ENCODE assay signal across 39 cellular contexts in the genomic region with DNA sequence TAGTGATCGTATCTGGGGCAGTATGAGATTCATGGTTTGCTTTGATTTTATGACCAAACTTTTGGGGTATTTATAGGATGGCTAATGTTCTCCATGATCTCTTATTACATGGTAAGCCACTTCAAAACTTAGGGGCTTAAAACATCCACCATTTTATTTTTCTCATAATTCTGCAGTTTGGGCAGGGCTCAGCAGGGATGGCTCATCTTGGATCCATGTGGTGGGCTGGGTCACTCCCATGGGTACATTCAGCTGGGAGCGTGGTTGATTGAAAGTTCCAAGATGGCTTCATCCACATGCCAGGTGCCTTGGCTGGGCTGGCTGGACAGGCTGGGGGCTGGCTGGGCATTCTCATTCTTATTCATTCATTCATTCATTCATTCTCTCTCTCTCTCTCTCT. TPM values are rescaled to one million over a fixed set of nuclear protein-coding genes. Genes with fewer than 3 reads are reported as not detected.
"Had no signal": no experiment of that assay in that cellular context is flagged by ENCODE, and none has a peak within 500 bp of the region (broad histone marks: within the 10 kb centered on the region; RNA-seq: fewer than 3 reads in every experiment).

No MANE protein-coding gene starts in this region.

- H3K27me3 ChIP-seq: breast epithelium, cardiac muscle cell, colonic mucosa had no signal

- H3K9me3 Mint-ChIP-seq: activated CD4-positive, alpha-beta T cell treated with anti-CD3 and anti-CD28 coated beads, Interleukin-2, amount 10 ng/mL, durations not matched to agents 24 days and 14 days had no signal

- H3K9me3 ChIP-seq: colonic mucosa had no signal

- H3K27ac Mint-ChIP-seq: activated CD4-positive, alpha-beta memory T cell treated with anti-CD3 and anti-CD28 coated beads for 36 hours; activated CD4-positive, alpha-beta T cell treated with anti-CD3 and anti-CD28 coated beads for 36 hours; activated CD4-positive, alpha-beta T cell treated with anti-CD3 and anti-CD28 coated beads, Interleukin-2, amount 10 ng/mL, durations not matched to agents 24 days and 14 days; activated CD8-positive, alpha-beta memory T cell treated with anti-CD3 and anti-CD28 coated beads, Interleukin-2, amount 10 ng/mL, durations not matched to agents 7 days and 5 days; activated CD8-positive, alpha-beta T cell treated with anti-CD3 and anti-CD28 coated beads, Interleukin-2, amount 10 ng/mL, durations not matched to agents 7 days and 5 days; activated naive CD8-positive, alpha-beta T cell treated with anti-CD3 and anti-CD28 coated beads for 36 hours; activated naive CD8-positive, alpha-beta T cell treated with anti-CD3 and anti-CD28 coated beads, Interleukin-2, amount 50 U/mL, for 24 hours; activated T-cell treated with anti-CD3 and anti-CD28 coated beads, Interleukin-2, amount 50 U/mL, for 24 hours; activated T-cell treated with anti-CD3 and anti-CD28 coated beads, Interleukin-2, amount 50 U/mL, for 72 hours; brain had no signal

- H3K4me3 ChIP-seq: adrenal gland, breast epithelium, cardiac muscle cell, colonic mucosa, esophagus squamous epithelium, gastroesophageal sphincter, heart right ventricle had no signal

- H3K4me1 Mint-ChIP-seq: activated CD4-positive, alpha-beta T cell treated with anti-CD3 and anti-CD28 coated beads for 36 hours; activated CD4-positive, alpha-beta T cell treated with anti-CD3 and anti-CD28 coated beads, Interleukin-2, amount 10 ng/mL, durations not matched to agents 24 days and 14 days; activated CD8-positive, alpha-beta memory T cell treated with anti-CD3 and anti-CD28 coated beads, Interleukin-2, amount 10 ng/mL, durations not matched to agents 7 days and 5 days; activated naive CD8-positive, alpha-beta T cell treated with anti-CD3 and anti-CD28 coated beads for 36 hours; activated naive CD8-positive, alpha-beta T cell treated with anti-CD3 and anti-CD28 coated beads, Interleukin-2, amount 50 U/mL, for 24 hours; brain had no signal

- ATAC-seq: activated CD4-positive, alpha-beta T cell treated with anti-CD3 and anti-CD28 coated beads for 36 hours; activated CD8-positive, alpha-beta memory T cell treated with anti-CD3 and anti-CD28 coated beads, Interleukin-2, amount 10 ng/mL, durations not matched to agents 7 days and 5 days; activated CD8-positive, alpha-beta T cell treated with anti-CD3 and anti-CD28 coated beads, Interleukin-2, amount 10 ng/mL, durations not matched to agents 7 days and 5 days; activated naive CD8-positive, alpha-beta T cell treated with anti-CD3 and anti-CD28 coated beads, Interleukin-2, amount 50 U/mL, for 24 hours; activated T-cell treated with anti-CD3 and anti-CD28 coated beads, Interleukin-2, amount 50 U/mL, for 72 hours; gastroesophageal sphincter; heart right ventricle had no signal

- DNase-seq: activated CD4-positive, alpha-beta memory T cell treated with anti-CD3 and anti-CD28 coated beads for 36 hours; activated CD4-positive, alpha-beta T cell treated with anti-CD3 and anti-CD28 coated beads for 36 hours; activated CD4-positive, alpha-beta T cell treated with anti-CD3 and anti-CD28 coated beads, Interleukin-2, amount 10 ng/mL, durations not matched to agents 24 days and 14 days; activated CD4-positive, CD25-positive, alpha-beta regulatory T cell; activated CD4-positive, CD25-positive, alpha-beta regulatory T cell treated with anti-CD3 and anti-CD28 coated beads, Interleukin-2, amount 50 U/mL, for 72 hours; activated CD8-positive, alpha-beta memory T cell treated with anti-CD3 and anti-CD28 coated beads, Interleukin-2, amount 10 ng/mL, durations not matched to agents 7 days and 5 days; activated CD8-positive, alpha-beta memory T cell treated with anti-CD3 and anti-CD28 coated beads, Interleukin-2, amount 50 U/mL, for 4 hours; activated CD8-positive, alpha-beta T cell treated with anti-CD3 and anti-CD28 coated beads, Interleukin-2, amount 10 ng/mL, durations not matched to agents 7 days and 5 days; activated gamma-delta T cell; activated naive CD4-positive, alpha-beta T cell; activated naive CD4-positive, alpha-beta T cell treated with anti-CD3 and anti-CD28 coated beads, Interleukin-2, amount 50 U/mL, for 16 hours; activated naive CD8-positive, alpha-beta T cell treated with anti-CD3 and anti-CD28 coated beads for 36 hours; activated naive CD8-positive, alpha-beta T cell treated with anti-CD3 and anti-CD28 coated beads, Interleukin-2, amount 50 U/mL, for 24 hours; activated T-cell treated with anti-CD3 and anti-CD28 coated beads, Interleukin-2, amount 50 U/mL, for 24 hours; activated T-cell treated with anti-CD3 and anti-CD28 coated beads, Interleukin-2, amount 50 U/mL, for 72 hours; adrenal gland; amygdala; aorta; central memory CD4-positive, alpha-beta T cell; cerebellar nuclear complex; colonic mucosa; effector CD8-positive, alpha-beta T cell; esophagus squamous epithelium; heart right ventricle; T-helper 2 cell had no signal

- H3K4me3 Mint-ChIP-seq: activated CD4-positive, alpha-beta memory T cell treated with anti-CD3 and anti-CD28 coated beads for 36 hours; activated CD4-positive, alpha-beta T cell treated with anti-CD3 and anti-CD28 coated beads for 36 hours; activated CD4-positive, alpha-beta T cell treated with anti-CD3 and anti-CD28 coated beads, Interleukin-2, amount 10 ng/mL, durations not matched to agents 24 days and 14 days; activated CD8-positive, alpha-beta memory T cell treated with anti-CD3 and anti-CD28 coated beads, Interleukin-2, amount 10 ng/mL, durations not matched to agents 7 days and 5 days; activated CD8-positive, alpha-beta T cell treated with anti-CD3 and anti-CD28 coated beads, Interleukin-2, amount 10 ng/mL, durations not matched to agents 7 days and 5 days; activated naive CD8-positive, alpha-beta T cell treated with anti-CD3 and anti-CD28 coated beads for 36 hours; activated naive CD8-positive, alpha-beta T cell treated with anti-CD3 and anti-CD28 coated beads, Interleukin-2, amount 50 U/mL, for 24 hours; activated T-cell treated with anti-CD3 and anti-CD28 coated beads, Interleukin-2, amount 50 U/mL, for 24 hours; activated T-cell treated with anti-CD3 and anti-CD28 coated beads, Interleukin-2, amount 50 U/mL, for 72 hours; brain had no signal

- FAIRE-seq: endometrium, endothelial cell of umbilical vein had no signal

- H3K27ac ChIP-seq: adrenal gland, breast epithelium, cardiac muscle cell, colonic mucosa, epithelial cell of prostate, esophagus squamous epithelium, gastroesophageal sphincter, heart right ventricle had no signal

- H3K36me3 ChIP-seq: adrenal gland, breast epithelium, cardiac muscle cell, colonic mucosa, esophagus squamous epithelium, gastroesophageal sphincter, heart right ventricle had no signal

- H3K36me3 Mint-ChIP-seq: activated CD8-positive, alpha-beta memory T cell treated with anti-CD3 and anti-CD28 coated beads, Interleukin-2, amount 10 ng/mL, durations not matched to agents 7 days and 5 days; brain had no signal

- H3K27me3 Mint-ChIP-seq: activated CD4-positive, alpha-beta T cell treated with anti-CD3 and anti-CD28 coated beads, Interleukin-2, amount 10 ng/mL, durations not matched to agents 24 days and 14 days; activated CD8-positive, alpha-beta memory T cell treated with anti-CD3 and anti-CD28 coated beads, Interleukin-2, amount 10 ng/mL, durations not matched to agents 7 days and 5 days had no signal

- H3K4me1 ChIP-seq: adrenal gland, breast epithelium, colonic mucosa, esophagus squamous epithelium, gastroesophageal sphincter, heart right ventricle had no signal

RNA-seq across cellular contexts. Expression of a gene that starts 30.5 kb away (rescaled TPM):
- total RNA-seq: activated CD4-positive, alpha-beta memory T cell treated with anti-CD3 and anti-CD28 coated beads for 36 hours; activated CD4-positive, alpha-beta T cell treated with anti-CD3 and anti-CD28 coated beads, Interleukin-2, amount 10 ng/mL, durations not matched to agents 24 days and 14 days; activated CD8-positive, alpha-beta memory T cell treated with anti-CD3 and anti-CD28 coated beads for 36 hours; activated CD8-positive, alpha-beta memory T cell treated with anti-CD3 and anti-CD28 coated beads, Interleukin-2, amount 10 ng/mL, durations not matched to agents 7 days and 5 days; activated CD8-positive, alpha-beta T cell treated with anti-CD3 and anti-CD28 coated beads, Interleukin-2, amount 10 ng/mL, durations not matched to agents 7 days and 5 days; activated naive CD8-positive, alpha-beta T cell treated with anti-CD3 and anti-CD28 coated beads for 36 hours; adrenal gland; aorta; breast epithelium; cardiac muscle cell; dermis microvascular lymphatic vessel endothelial cell; endothelial cell of umbilical vein; esophagus squamous epithelium; fibroblast of lung; fibroblast of villous mesenchyme; gastroesophageal sphincter; glomerular endothelial cell; heart right ventricle; T-helper 1 cell treated with Interleukin-12 subunit alpha and Interleukin-12 subunit beta and Interleukin-4 antibody, amounts not matched to agents 30 ng/mL and 1 ng/mL, for 36 hours had no signal
- polyA plus RNA-seq: adrenal gland, aorta, cardiac muscle cell, esophagus, fibroblast of lung, heart right ventricle had no signal

RNA-seq across cellular contexts. Expression of a gene that starts 40.8 kb away (rescaled TPM):
- total RNA-seq: activated CD4-positive, alpha-beta memory T cell treated with anti-CD3 and anti-CD28 coated beads for 36 hours; activated CD4-positive, alpha-beta T cell treated with anti-CD3 and anti-CD28 coated beads for 36 hours; activated CD4-positive, alpha-beta T cell treated with anti-CD3 and anti-CD28 coated beads, Interleukin-2, amount 10 ng/mL, durations not matched to agents 24 days and 14 days; activated CD8-positive, alpha-beta memory T cell treated with anti-CD3 and anti-CD28 coated beads for 36 hours; activated CD8-positive, alpha-beta memory T cell treated with anti-CD3 and anti-CD28 coated beads, Interleukin-2, amount 10 ng/mL, durations not matched to agents 7 days and 5 days; activated CD8-positive, alpha-beta T cell treated with anti-CD3 and anti-CD28 coated beads, Interleukin-2, amount 10 ng/mL, durations not matched to agents 7 days and 5 days; activated naive CD8-positive, alpha-beta T cell treated with anti-CD3 and anti-CD28 coated beads for 36 hours; activated T-cell treated with anti-CD3 and anti-CD28 coated beads, Interleukin-2, amount 50 U/mL, for 72 hours; adrenal gland; aorta; breast epithelium; cardiac muscle cell; colonic mucosa; dermis microvascular lymphatic vessel endothelial cell; endothelial cell of umbilical vein; esophagus squamous epithelium; fibroblast of lung; fibroblast of villous mesenchyme; gastroesophageal sphincter; glomerular endothelial cell; heart right ventricle; T-helper 1 cell treated with Interleukin-12 subunit alpha and Interleukin-12 subunit beta and Interleukin-4 antibody, amounts not matched to agents 30 ng/mL and 1 ng/mL, for 36 hours had no signal
- polyA plus RNA-seq: adrenal gland, cardiac muscle cell, endothelial cell of umbilical vein, esophagus, fibroblast of lung, heart right ventricle had no signal
